ENCODE assay signal across 25 cellular contexts in genomic region chr1:180382326-180383115, GRCh38.
DNase-seq lines count a peak whose midpoint lies in the region; ATAC-seq, FAIRE-seq and TF ChIP-seq lines count a peak whose summit lies in the region.
"Had no signal": no experiment of that assay in that cellular context is flagged by ENCODE, and none has a peak within 500 bp of the region (broad histone marks: within the 10 kb centered on the region; RNA-seq: fewer than 3 reads in every experiment).

No MANE protein-coding gene starts in this region.

- H3K4me1 ChIP-seq in ACC112 (ENCODE audit: control insufficient read depth, insufficient read depth, low read length, unreplicated experiment) (no peaks in the 10 kb centered on the region), HEK293 (ENCODE audit: control insufficient read depth, insufficient read depth, low read length) (no peaks in the 10 kb centered on the region), astrocyte (ENCODE audit: insufficient read depth, low read length) (no peaks in the 10 kb centered on the region)
- H3K4me1 ChIP-seq: heart left ventricle, left ventricle myocardium inferior, sigmoid colon had no signal

- H3K9me3 Mint-ChIP-seq in astrocyte (ENCODE audit: unreplicated experiment) = peaks cover 23% of the 10 kb centered on the region

- peaks cover 25% of the 10 kb centered on the region for H4K20me1 ChIP-seq in astrocyte (ENCODE audit: insufficient read depth, low read length)

- H3K4me3 ChIP-seq in ACC112 (ENCODE audit: low read depth, low read length) (no peak overlapping the region), HEK293 (ENCODE audit: low read depth, low read length) (no peak overlapping the region), astrocyte (ENCODE audit: insufficient read depth, low read depth, low read length) (no peak overlapping the region), fibroblast of the aortic adventitia (ENCODE audit: low read depth, low read length) (no peak overlapping the region)
- H3K4me3 ChIP-seq: heart left ventricle, left ventricle myocardium inferior, pancreas, sigmoid colon had no signal

- no peak for ATAC-seq in left cardiac atrium
- ATAC-seq in HG03025 (IDR thresholded peaks at IDR 0.05; ENCODE audit: low FRiP score, unreplicated experiment) = no peak
- ATAC-seq in GM18909 (IDR thresholded peaks at IDR 0.05; ENCODE audit: poor library complexity, unreplicated experiment) = no peak
- ATAC-seq: activated T-cell treated with anti-CD3 and anti-CD28 coated beads, Interleukin-2, amount 50 U/mL, for 72 hours; heart left ventricle; Panc1 had no signal

- FAIRE-seq in astrocyte (lab: Jason Lieb, UNC) = peak; percentile 50
- FAIRE-seq: colon, GM19239, pancreas had no signal

- H3K4me1 Mint-ChIP-seq in astrocyte (ENCODE audit: low read depth, unreplicated experiment) = peaks cover 2% of the 10 kb centered on the region
- H3K4me1 Mint-ChIP-seq: endodermal cell, nephron progenitor cell had no signal

- no peak for TF ChIP-seq CTCF in HEK293 (tag by site-specific recombination; IDR thresholded peaks at IDR 0.05)
- TF ChIP-seq CTCF in astrocyte (IDR thresholded peaks at IDR 0.05; ENCODE audit: insufficient read depth, low read depth, low read length) = no peak
- no peak for TF ChIP-seq CTCF in fibroblast of the aortic adventitia (IDR thresholded peaks at IDR 0.05; ENCODE audit: insufficient read depth, low read length)

- H3K36me3 Mint-ChIP-seq in astrocyte (ENCODE audit: low read depth, unreplicated experiment) = peaks cover 23% of the 10 kb centered on the region

- intact Hi-C loops in left cardiac atrium (cut with DNase I) = no loop called here

- DNase-seq in astrocyte (ENCODE audit: low read depth) (peak; percentile 50), fibroblast of the aortic adventitia (ENCODE audit: low read depth) (peak; percentile 48), left cardiac atrium (no peak), NCI-H1048 (lab: John Stamatoyannopoulos, UW) (no peak)
- DNase-seq: activated CD4-positive, alpha-beta T cell treated with anti-CD3 and anti-CD28 coated beads for 48 hours; activated naive CD4-positive, alpha-beta T cell treated with anti-CD3 and anti-CD28 coated beads for 36 hours; activated T-cell treated with anti-CD3 and anti-CD28 coated beads, Interleukin-2, amount 50 U/mL, for 72 hours; endodermal cell; heart left ventricle; left ventricle myocardium inferior; NCI-H1105 treated with DMSO at 0.1 percent for 48 hours; NCI-H2081; NCI-H446; nephron progenitor cell; pancreas; sigmoid colon had no signal

- H3K9me3 ChIP-seq in HEK293 (ENCODE audit: control insufficient read depth, insufficient read depth, low read depth, low read length) (no peaks in the 10 kb centered on the region), astrocyte (ENCODE audit: insufficient read depth, low read depth, low read length) (peaks cover 12% of the 10 kb centered on the region)
- H3K9me3 ChIP-seq: pancreas had no signal

- no peak overlapping the region for H3K4me3 Mint-ChIP-seq in astrocyte (ENCODE audit: unreplicated experiment)
- H3K4me3 Mint-ChIP-seq: activated naive CD4-positive, alpha-beta T cell treated with anti-CD3 and anti-CD28 coated beads for 36 hours; activated T-cell treated with anti-CD3 and anti-CD28 coated beads, Interleukin-2, amount 50 U/mL, for 72 hours; CD14-positive monocyte; endodermal cell; nephron progenitor cell; T-helper 1 cell treated with Interleukin-12 subunit alpha and Interleukin-12 subunit beta and Interleukin-4 antibody, amounts not matched to agents 30 μg/mL and 1 μg/mL, for 36 hours had no signal

- CTCF ChIA-PET in HEK293 (lab: Yijun Ruan, JAX) = no interaction called here

- H3K9ac ChIP-seq in astrocyte (ENCODE audit: low read length) = no peak overlapping the region

- H3K27me3 ChIP-seq in ACC112 (ENCODE audit: insufficient read depth, low read length) = no peaks in the 10 kb centered on the region
- no peaks in the 10 kb centered on the region for H3K27me3 ChIP-seq in astrocyte (ENCODE audit: insufficient read depth, low read length)
- H3K27me3 ChIP-seq: heart left ventricle, pancreas, sigmoid colon had no signal

- H3K27me3 Mint-ChIP-seq in astrocyte (ENCODE audit: low read depth, unreplicated experiment) = no peaks in the 10 kb centered on the region

- H3K27ac ChIP-seq in ACC112 (ENCODE audit: low read depth, low read length) = peak overlapping the region; percentile 27
- H3K27ac ChIP-seq in HEK293 (ENCODE audit: extremely low read depth, low read depth, low read length) = no peak overlapping the region
- no peak overlapping the region for H3K27ac ChIP-seq in astrocyte (ENCODE audit: low read depth, low read length)
- H3K27ac ChIP-seq: heart left ventricle, left ventricle myocardium inferior, pancreas, sigmoid colon had no signal

- peaks cover 28% of the 10 kb centered on the region for H3K79me2 ChIP-seq in ACC112 (ENCODE audit: control insufficient read depth, insufficient read depth, low read length, unreplicated experiment)
- H3K79me2 ChIP-seq in astrocyte (ENCODE audit: insufficient read depth, low read length) = peaks cover 47% of the 10 kb centered on the region

- H3K4me2 ChIP-seq in astrocyte (ENCODE audit: low read length) = peak overlapping the region; percentile 34

- H3K27ac Mint-ChIP-seq in astrocyte (ENCODE audit: unreplicated experiment) = no peak overlapping the region
- H3K27ac Mint-ChIP-seq: activated naive CD4-positive, alpha-beta T cell treated with anti-CD3 and anti-CD28 coated beads for 36 hours; endodermal cell; nephron progenitor cell; T-helper 1 cell treated with Interleukin-12 subunit alpha and Interleukin-12 subunit beta and Interleukin-4 antibody, amounts not matched to agents 30 μg/mL and 1 μg/mL, for 36 hours had no signal

- H2AFZ ChIP-seq in ACC112 (ENCODE audit: low read length, unreplicated experiment) (no peak overlapping the region), astrocyte (ENCODE audit: low read depth, low read length) (no peak overlapping the region)

- peaks cover 31% of the 10 kb centered on the region for H3K36me3 ChIP-seq in ACC112 (ENCODE audit: insufficient read depth, low read length)
- H3K36me3 ChIP-seq in HEK293 (ENCODE audit: control insufficient read depth in 2 of 2, insufficient read depth in 1 of 2, low read length in 2 of 2) = no peaks in the 10 kb centered on the region
- H3K36me3 ChIP-seq in astrocyte (ENCODE audit: insufficient read depth, low read length) = no peaks in the 10 kb centered on the region
- H3K36me3 ChIP-seq: pancreas, sigmoid colon had no signal

- POLR2A ChIA-PET in HEK293 (lab: Yijun Ruan, JAX) = no interaction called here

TF ChIP-seq in HEK293, 187 proteins besides CTCF, POLR2A, EP300 and RAD21 (continues in another document):
- TF ChIP-seq WT1 (tag by site-specific recombination; IDR thresholded peaks at IDR 0.05) (no peak), ATF2 (tag by site-specific recombination; IDR thresholded peaks at IDR 0.05; ENCODE audit: low read depth) (no peak), ZBTB17 (tag by site-specific recombination; IDR thresholded peaks at IDR 0.05) (no peak), HOXC10 (CRISPR knock-in tag; IDR thresholded peaks at IDR 0.05) (no peak), ZBTB21 (tag by site-specific recombination; IDR thresholded peaks at IDR 0.05) (no peak), KLF7 (tag by site-specific recombination; IDR thresholded peaks at IDR 0.05; ENCODE audit: borderline replicate concordance) (no peak), ZNF426 (tag by site-specific recombination; IDR thresholded peaks at IDR 0.05) (no peak), ZNF610 (tag by site-specific recombination; IDR thresholded peaks at IDR 0.05; ENCODE audit: borderline replicate concordance) (no peak), ZNF707 (tag by site-specific recombination; IDR thresholded peaks at IDR 0.05) (no peak), SETDB1 (IDR thresholded peaks at IDR 0.05; ENCODE audit: insufficient read length, low read length) (peak; percentile 50), ZNF843 (tag by site-specific recombination; IDR thresholded peaks at IDR 0.05) (no peak), ZNF76 (tag by site-specific recombination; IDR thresholded peaks at IDR 0.05; ENCODE audit: borderline replicate concordance, low read depth) (no peak), SP7 (tag by site-specific recombination; IDR thresholded peaks at IDR 0.05) (no peak)
- TF ChIP-seq, protein P1, sequence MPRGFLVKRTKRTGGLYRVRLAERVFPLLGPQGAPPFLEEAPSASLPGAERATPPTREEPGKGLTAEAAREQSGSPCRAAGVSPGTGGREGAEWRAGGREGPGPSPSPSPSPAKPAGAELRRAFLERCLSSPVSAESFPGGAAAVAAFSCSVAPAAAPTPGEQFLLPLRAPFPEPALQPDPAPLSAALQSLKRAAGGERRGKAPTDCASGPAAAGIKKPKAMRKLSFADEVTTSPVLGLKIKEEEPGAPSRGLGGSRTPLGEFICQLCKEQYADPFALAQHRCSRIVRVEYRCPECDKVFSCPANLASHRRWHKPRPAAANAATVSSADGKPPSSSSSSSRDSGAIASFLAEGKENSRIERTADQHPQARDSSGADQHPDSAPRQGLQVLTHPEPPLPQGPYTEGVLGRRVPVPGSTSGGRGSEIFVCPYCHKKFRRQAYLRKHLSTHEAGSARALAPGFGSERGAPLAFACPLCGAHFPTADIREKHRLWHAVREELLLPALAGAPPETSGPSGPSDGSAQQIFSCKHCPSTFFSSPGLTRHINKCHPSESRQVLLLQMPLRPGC (tag by site-specific recombination; IDR thresholded peaks at IDR 0.05) = no peak
- TF ChIP-seq, protein P2, sequence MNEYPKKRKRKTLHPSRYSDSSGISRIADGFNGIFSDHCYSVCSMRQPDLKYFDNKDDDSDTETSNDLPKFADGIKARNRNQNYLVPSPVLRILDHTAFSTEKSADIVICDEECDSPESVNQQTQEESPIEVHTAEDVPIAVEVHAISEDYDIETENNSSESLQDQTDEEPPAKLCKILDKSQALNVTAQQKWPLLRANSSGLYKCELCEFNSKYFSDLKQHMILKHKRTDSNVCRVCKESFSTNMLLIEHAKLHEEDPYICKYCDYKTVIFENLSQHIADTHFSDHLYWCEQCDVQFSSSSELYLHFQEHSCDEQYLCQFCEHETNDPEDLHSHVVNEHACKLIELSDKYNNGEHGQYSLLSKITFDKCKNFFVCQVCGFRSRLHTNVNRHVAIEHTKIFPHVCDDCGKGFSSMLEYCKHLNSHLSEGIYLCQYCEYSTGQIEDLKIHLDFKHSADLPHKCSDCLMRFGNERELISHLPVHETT (tag by site-specific recombination; IDR thresholded peaks at IDR 0.05) = no peak

Comparison
In these comparisons a context has a peak if more than half of its experiments do, and no peak if none do; other contexts are left out.
1. DNase-seq: peak in astrocyte (single experiment) and fibroblast of the aortic adventitia (single experiment); none in left cardiac atrium (single experiment) and NCI-H1048 (single experiment).